14 cellular contexts compared by ENCODE assay signal in the genomic region with DNA sequence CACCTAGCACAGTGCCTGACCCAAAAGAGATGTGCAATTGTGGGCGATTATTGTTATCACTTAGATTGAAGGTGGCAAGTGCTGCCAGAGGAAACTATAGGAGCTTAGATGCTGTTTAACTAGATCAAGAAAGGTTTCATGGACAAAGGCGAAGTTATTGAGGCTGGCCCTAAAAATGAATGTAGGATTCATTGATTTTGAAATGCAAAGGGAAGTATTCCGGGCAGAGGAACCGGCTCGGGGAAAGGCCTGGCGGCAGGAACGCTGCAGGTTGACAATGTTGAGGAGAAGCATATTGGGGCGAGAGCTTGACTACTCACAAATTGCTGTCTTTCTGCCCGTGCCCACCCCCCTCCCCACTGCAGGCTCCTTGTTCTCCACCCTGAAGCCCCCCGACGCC. TPM values are rescaled to one million over a fixed set of nuclear protein-coding genes. Genes with fewer than 3 reads are reported as not detected.
DNase-seq lines count a peak whose midpoint lies in the region; ATAC-seq, FAIRE-seq and TF ChIP-seq lines count a peak whose summit lies in the region.
"Had no signal": no experiment of that assay in that cellular context is flagged by ENCODE, and none has a peak within 500 bp of the region (broad histone marks: within the 10 kb centered on the region; RNA-seq: fewer than 3 reads in every experiment).

No MANE protein-coding gene starts in this region.

- POLR2A ChIA-PET in A549 (lab: Yijun Ruan, JAX), result no interaction called here
- POLR2A ChIA-PET in A673 (lab: Charles Lee; ENCODE audit: low non-redundant PET), result no interaction called here

- no peak for ATAC-seq in A549
- no peak for ATAC-seq in central memory CD8-positive, alpha-beta T cell (replicated peaks; ENCODE audit: extremely low read depth, poor library complexity, severe bottlenecking)
- ATAC-seq in naive B cell (ENCODE audit: low read depth in 2 of 2), result no peak

- TF ChIP-seq POLR2A in A549 (IDR thresholded peaks at IDR 0.05; ENCODE audit: low read length) (no peak), spleen (IDR thresholded peaks at IDR 0.05) (no peak)

- no TSS peak for BruUV-seq in A673 (replicated peaks; lab: Mats Ljungman, UMichigan)

- DNase-seq in A549 (ENCODE audit: low read depth in 1 of 2, low spot score in 1 of 2) (no peak), naive B cell (no peak), A673 (ENCODE audit: low spot score) (no peak), substantia nigra (lab: John Stamatoyannopoulos, UW) (no peak), spleen (no peak)
- DNase-seq in central memory CD8-positive, alpha-beta T cell (ENCODE audit: low spot score in 2 of 2), result no peak
- DNase-seq in stimulated activated CD4-positive, alpha-beta T cell treated with anti-CD3 and anti-CD28 coated beads, Interleukin-2, amount 100 ng/mL, for 48 hours, result no peak
- DNase-seq: activated CD4-positive, alpha-beta T cell treated with anti-CD3 and anti-CD28 coated beads for 1 hour; activated naive CD4-positive, alpha-beta T cell treated with anti-CD3 and anti-CD28 coated beads, Interleukin-2, amount 50 U/mL, for 16 hours; NCI-H345; stimulated activated CD4-positive, alpha-beta T cell treated with anti-CD3 and anti-CD28 coated beads, Interleukin-4, amount 100 ng/mL, for 24 hours had no signal

- H3K27ac ChIP-seq in A549 (no peak overlapping the region), A673 (ENCODE audit: low read depth, low read length, poor library complexity, severe bottlenecking) (no peak overlapping the region), substantia nigra (ENCODE audit: low read depth, low read length, poor library complexity, severe bottlenecking) (no peak overlapping the region), spleen (no peak overlapping the region)

- H3K27me3 ChIP-seq in A673 (replicated peaks; ENCODE audit: insufficient read depth, low read depth, low read length, poor library complexity) (peaks cover 45% of the 10 kb centered on the region), spleen (replicated peaks in 1 of 7) (peaks cover 0 to 77% (median 41%) of the 10 kb centered on the region in 7 donors)

- H3K4me1 ChIP-seq in A549 (peaks cover 17% of the 10 kb centered on the region), ES-I3 (ENCODE audit: insufficient read depth, low read length) (peaks cover 4% of the 10 kb centered on the region), A673 (ENCODE audit: insufficient read depth, low read length, poor library complexity, severe bottlenecking) (no peaks in the 10 kb centered on the region), spleen (peaks cover 0 to 36% (median 14%) of the 10 kb centered on the region in 6 donors)

- H3K36me3 ChIP-seq in ES-I3 (ENCODE audit: insufficient read depth, low read length) (no peaks in the 10 kb centered on the region), A673 (ENCODE audit: insufficient read depth, low read length, poor library complexity, severe bottlenecking) (no peaks in the 10 kb centered on the region), spleen (no peaks in the 10 kb centered on the region)

- no peak overlapping the region for H3K4me3 ChIP-seq in A549
- no peak overlapping the region for H3K4me3 ChIP-seq in A673 (ENCODE audit: low read depth, low read length, poor library complexity, severe bottlenecking)
- peak overlapping the region in 2 of 8 donors; percentile 22 to 63 for H3K4me3 ChIP-seq in spleen

- WGBS in A549 (ENCODE audit: missing lambda C conversion rate), result 88% methylated on average over 11 of the region's 11 CpGs
- 36 to 61% (median 43%) methylated on average over 11 of the region's 11 CpGs for WGBS in spleen, 5 donors

- TF ChIP-seq CTCF in A549 (IDR thresholded peaks at IDR 0.05) (no peak), A673 (conservative IDR thresholded peaks at IDR 0.05; ENCODE audit: low read depth, low read length) (no peak), spleen (IDR thresholded peaks at IDR 0.05 in 8 of 11, conservative IDR thresholded peaks at IDR 0.05 in 3 of 11) (no peak)

- no peaks in the 10 kb centered on the region for H3K36me3 Mint-ChIP-seq in central memory CD8-positive, alpha-beta T cell (ENCODE audit: insufficient read depth)
- H3K36me3 Mint-ChIP-seq in naive B cell, result no peaks in the 10 kb centered on the region

- H3K27ac Mint-ChIP-seq in central memory CD8-positive, alpha-beta T cell (ENCODE audit: low read depth), result no peak overlapping the region
- no peak overlapping the region for H3K27ac Mint-ChIP-seq in naive B cell

- CTCF ChIA-PET in A549 (lab: Yijun Ruan, JAX), result interaction anchor here (1.2 to 1.4 kb wide), 2 partner anchors 22 to 50 kb away, joined by 3 to 4 read pairs; no protein-coding TSS in a partner anchor
- CTCF ChIA-PET in A673 (lab: Charles Lee), result interaction anchor here (0.6 kb wide), 1 partner anchor 16 kb away, joined by 5 read pairs; no protein-coding TSS in a partner anchor

- H3K9ac ChIP-seq in ES-I3 (ENCODE audit: low read depth, low read length), result peak overlapping the region; percentile 62; the same call in 1 of the 2 replicates

- TF ChIP-seq EP300 in A549 (IDR thresholded peaks at IDR 0.05), result no peak

- intact Hi-C loops in A673 (cut with micrococcal nuclease; ENCODE audit: unreplicated experiment), result no loop called here
- intact Hi-C loops in spleen (cut with DNase I; ENCODE audit: low total_unique reads), result no loop called here

- no peak for TF ChIP-seq RAD21 in A549 (conservative IDR thresholded peaks at IDR 0.05 in 1 of 2, IDR thresholded peaks at IDR 0.05 in 1 of 2)

- H3K4me2 ChIP-seq in A549, result peak overlapping the region; percentile 42; the same call in 2 of the 3 replicates

- peaks cover 14% of the 10 kb centered on the region for H3K4me1 Mint-ChIP-seq in central memory CD8-positive, alpha-beta T cell
- H3K4me1 Mint-ChIP-seq in naive B cell, result peaks cover 11 to 17% (median 15%) of the 10 kb centered on the region in 3 donors

- H3K9me3 ChIP-seq in A549 (no peaks in the 10 kb centered on the region), ES-I3 (ENCODE audit: control insufficient read depth, insufficient read depth, low read length) (no peaks in the 10 kb centered on the region), A673 (ENCODE audit: low read depth, low read length, poor library complexity, severe bottlenecking) (no peaks in the 10 kb centered on the region), spleen (no peaks in the 10 kb centered on the region)

- no peaks in the 10 kb centered on the region for H3K9me3 Mint-ChIP-seq in central memory CD8-positive, alpha-beta T cell
- no peaks in the 10 kb centered on the region for H3K9me3 Mint-ChIP-seq in naive B cell

- H3K4me3 Mint-ChIP-seq in central memory CD8-positive, alpha-beta T cell, result peak overlapping the region; percentile 12
- H3K4me3 Mint-ChIP-seq in naive B cell, result peak overlapping the region; percentile 31 to 86 (median 67)

- FAIRE-seq in A549 (lab: Jason Lieb, UNC), result no peak
- FAIRE-seq: endometrium had no signal

- H3K27me3 Mint-ChIP-seq in central memory CD8-positive, alpha-beta T cell, result peaks cover 83% of the 10 kb centered on the region
- peaks cover 64 to 74% (median 66%) of the 10 kb centered on the region in 3 donors for H3K27me3 Mint-ChIP-seq in naive B cell

TF ChIP-seq in A549, 52 proteins besides CTCF, POLR2A, EP300 and RAD21 (continues in another document):
- no peak for TF ChIP-seq RFX5 (IDR thresholded peaks at IDR 0.05)
- no peak for TF ChIP-seq FOSB (CRISPR knock-in tag; IDR thresholded peaks at IDR 0.05)
- TF ChIP-seq, protein P1, sequence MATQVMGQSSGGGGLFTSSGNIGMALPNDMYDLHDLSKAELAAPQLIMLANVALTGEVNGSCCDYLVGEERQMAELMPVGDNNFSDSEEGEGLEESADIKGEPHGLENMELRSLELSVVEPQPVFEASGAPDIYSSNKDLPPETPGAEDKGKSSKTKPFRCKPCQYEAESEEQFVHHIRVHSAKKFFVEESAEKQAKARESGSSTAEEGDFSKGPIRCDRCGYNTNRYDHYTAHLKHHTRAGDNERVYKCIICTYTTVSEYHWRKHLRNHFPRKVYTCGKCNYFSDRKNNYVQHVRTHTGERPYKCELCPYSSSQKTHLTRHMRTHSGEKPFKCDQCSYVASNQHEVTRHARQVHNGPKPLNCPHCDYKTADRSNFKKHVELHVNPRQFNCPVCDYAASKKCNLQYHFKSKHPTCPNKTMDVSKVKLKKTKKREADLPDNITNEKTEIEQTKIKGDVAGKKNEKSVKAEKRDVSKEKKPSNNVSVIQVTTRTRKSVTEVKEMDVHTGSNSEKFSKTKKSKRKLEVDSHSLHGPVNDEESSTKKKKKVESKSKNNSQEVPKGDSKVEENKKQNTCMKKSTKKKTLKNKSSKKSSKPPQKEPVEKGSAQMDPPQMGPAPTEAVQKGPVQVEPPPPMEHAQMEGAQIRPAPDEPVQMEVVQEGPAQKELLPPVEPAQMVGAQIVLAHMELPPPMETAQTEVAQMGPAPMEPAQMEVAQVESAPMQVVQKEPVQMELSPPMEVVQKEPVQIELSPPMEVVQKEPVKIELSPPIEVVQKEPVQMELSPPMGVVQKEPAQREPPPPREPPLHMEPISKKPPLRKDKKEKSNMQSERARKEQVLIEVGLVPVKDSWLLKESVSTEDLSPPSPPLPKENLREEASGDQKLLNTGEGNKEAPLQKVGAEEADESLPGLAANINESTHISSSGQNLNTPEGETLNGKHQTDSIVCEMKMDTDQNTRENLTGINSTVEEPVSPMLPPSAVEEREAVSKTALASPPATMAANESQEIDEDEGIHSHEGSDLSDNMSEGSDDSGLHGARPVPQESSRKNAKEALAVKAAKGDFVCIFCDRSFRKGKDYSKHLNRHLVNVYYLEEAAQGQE (IDR thresholded peaks at IDR 0.05), result no peak
- TF ChIP-seq ZNF302 (CRISPR knock-in tag; IDR thresholded peaks at IDR 0.05), result no peak
- no peak for TF ChIP-seq HOXB5 (CRISPR knock-in tag; IDR thresholded peaks at IDR 0.05)

RNA-seq across cellular contexts. Expression of gene TTC1, which starts 37.4 kb away (rescaled TPM):
- 48.6 and 64.9 TPM in 2 replicates for polyA plus RNA-seq in A549 (2011; rRNA removed)
- 27.3 and 29.1 TPM in 2 replicates for polyA plus RNA-seq in A549 (2012; cell fraction: cytosol; rRNA removed)
- 10.4 and 19.2 TPM in 2 replicates for polyA plus RNA-seq in A549 (2012; cell fraction: nucleus; rRNA removed)
- polyA plus RNA-seq in A549 (2017; fragmentation: RNase III; extraction: RNeasy Plus Mini Kit Qiagen cat#74134 plus additional on column Dnase treatment), result 77.8 to 79.7 TPM (median 78.1 TPM) in 3 replicates
- 23.3 and 24.6 TPM in 2 replicates for polyA minus RNA-seq in A549 (2011; rRNA and poly(A)+ RNA removed)
- polyA plus RNA-seq in naive B cell (ENCODE audit: low read depth in 6 of 6), result 100 to 1,000 TPM in 2 of 6 donors, 10 to 100 TPM in 4; 85.2 to 153 (median 96.7) TPM
- total RNA-seq in A673 (2021), result 61.1 and 66.5 TPM in 2 replicates
- total RNA-seq in spleen, result 10 to 100 TPM; 29.2 to 46.8 (median 39.5) TPM
- 10 to 100 TPM; 36.1 to 55.2 (median 46.6) TPM for polyA plus RNA-seq in spleen

RNA-seq across cellular contexts. Expression of gene ADRA1B, which starts 55.2 kb away (rescaled TPM):
- polyA plus RNA-seq in A549 (2011; rRNA removed) (4.4 and 5.1 TPM in 2 replicates), A549 (2017; fragmentation: RNase III; extraction: RNeasy Plus Mini Kit Qiagen cat#74134 plus additional on column Dnase treatment) (6.5 to 10.0 TPM (median 8.5 TPM) in 3 replicates), naive B cell (ENCODE audit: low read depth in 6 of 6) (not detected), spleen (1 to 10 TPM in 2 of 3 donors, under 1 TPM in 1; 0.65 to 4.3 (median 1.3) TPM)
- polyA plus RNA-seq in A549 (2012; cell fraction: cytosol; rRNA removed), result 6.5 and 10.7 TPM in 2 replicates
- 8.3 and 12.5 TPM in 2 replicates for polyA plus RNA-seq in A549 (2012; cell fraction: nucleus; rRNA removed)
- 6.8 and 10.2 TPM in 2 replicates for polyA minus RNA-seq in A549 (2011; rRNA and poly(A)+ RNA removed)
- total RNA-seq in A673 (2021) (not detected in 2 replicates), spleen (10 to 100 TPM in 5 of 7 donors, 1 to 10 TPM in 2; 6.9 to 39.6 (median 13.8) TPM)
- total RNA-seq: RPMI7951 had no signal
